8 cellular contexts compared by ENCODE assay signal in genomic region chr2:24077879-24078278, GRCh38. TPM values are rescaled to one million over a fixed set of nuclear protein-coding genes. Genes with fewer than 3 reads are reported as not detected.
DNase-seq lines count a peak whose midpoint lies in the region; ATAC-seq and TF ChIP-seq lines count a peak whose summit lies in the region.

No MANE protein-coding gene starts in this region.

- DNase-seq in AG10803 (ENCODE audit: low read depth) (no peak), LNCaP clone FGC (ENCODE audit: low read depth) (no peak), chondrocyte (ENCODE audit: low spot score) (no peak), natural killer cell (no peak), AML-193 (lab: John Stamatoyannopoulos, UW) (no peak), DMS79 treated with DMSO at 0.1 percent for 48 hours (lab: John Stamatoyannopoulos, UW) (no peak), SK-N-DZ (ENCODE audit: low spot score) (no peak)

- H3K4me3 Mint-ChIP-seq in chondrocyte (ENCODE audit: unreplicated experiment) (peak overlapping the region; percentile 99), natural killer cell (peak overlapping the region; percentile 94)

- peaks cover 32% of the 10 kb centered on the region for H3K4me1 Mint-ChIP-seq in chondrocyte (ENCODE audit: low read depth)
- peaks cover 18 to 33% of the 10 kb centered on the region in 2 donors for H3K4me1 Mint-ChIP-seq in natural killer cell

- H3K36me3 Mint-ChIP-seq in chondrocyte (ENCODE audit: low read depth) (peaks cover 16% of the 10 kb centered on the region), natural killer cell (no peaks in the 10 kb centered on the region)

- TF ChIP-seq CTCF in AG10803 (conservative IDR thresholded peaks at IDR 0.05; ENCODE audit: low read length) (no peak), LNCaP clone FGC (IDR thresholded peaks at IDR 0.05; ENCODE audit: control insufficient read depth, extremely low read depth, insufficient read depth) (no peak), chondrocyte (IDR thresholded peaks at IDR 0.05) (no peak), natural killer cell (IDR thresholded peaks at IDR 0.05) (no peak)

- H3K9me3 Mint-ChIP-seq in chondrocyte (ENCODE audit: low read depth), result no peaks in the 10 kb centered on the region
- no peaks in the 10 kb centered on the region for H3K9me3 Mint-ChIP-seq in natural killer cell

- peak overlapping the region; percentile 99 for H3K27ac Mint-ChIP-seq in chondrocyte (ENCODE audit: unreplicated experiment)
- H3K27ac Mint-ChIP-seq in natural killer cell, result peak overlapping the region; percentile 94 to 98

- no peaks in the 10 kb centered on the region for H3K27me3 Mint-ChIP-seq in chondrocyte (ENCODE audit: low read depth)
- no peaks in the 10 kb centered on the region for H3K27me3 Mint-ChIP-seq in natural killer cell (ENCODE audit: low read depth in 2 of 2)

- intact Hi-C loops in natural killer cell (cut with micrococcal nuclease), result no loop called here

- ATAC-seq in natural killer cell, result no peak
- no peak for ATAC-seq in HG03432 (IDR thresholded peaks at IDR 0.05; ENCODE audit: unreplicated experiment)

- H3K4me3 ChIP-seq in AG10803 (ENCODE audit: low read length) (peak overlapping the region; percentile 98), LNCaP clone FGC (ENCODE audit: low read depth, low read length) (peak overlapping the region; percentile 80)

RNA-seq across cellular contexts. Expression of gene SF3B6, which starts 1.8 kb away (rescaled TPM):
- total RNA-seq in chondrocyte, result 67.0 to 81.9 TPM (median 72.0 TPM) in 3 replicates
- total RNA-seq in natural killer cell, result 10 to 100 TPM; 57.2 to 65.1 (median 57.4) TPM
- 193 and 230 TPM in 2 replicates for polyA plus RNA-seq in SK-N-DZ (2014; cell fraction: cytosol; rRNA removed)
- polyA plus RNA-seq in SK-N-DZ (2014; cell fraction: nucleus; rRNA removed), result 152 and 208 TPM in 2 replicates

RNA-seq across cellular contexts. Expression of gene TP53I3, which starts 6.8 kb away (rescaled TPM):
- total RNA-seq in chondrocyte, result 48.6 to 56.7 TPM (median 51.7 TPM) in 3 replicates
- total RNA-seq in natural killer cell, result 1 to 10 TPM; 1.6 to 2.6 (median 2.0) TPM
- polyA plus RNA-seq in SK-N-DZ (2014; cell fraction: cytosol; rRNA removed), result 17.5 and 19.9 TPM in 2 replicates
- polyA plus RNA-seq in SK-N-DZ (2014; cell fraction: nucleus; rRNA removed), result 38.0 and 40.3 TPM in 2 replicates

RNA-seq across cellular contexts. Expression of gene FKBP1B, which starts 28.3 kb away (rescaled TPM):
- total RNA-seq in chondrocyte (10.4 to 18.2 TPM (median 16.2 TPM) in 3 replicates), natural killer cell (1 to 10 TPM; 1.5 to 3.4 (median 3.3) TPM)
- 33.9 and 47.8 TPM in 2 replicates for polyA plus RNA-seq in SK-N-DZ (2014; cell fraction: cytosol; rRNA removed)
- 23.8 and 33.4 TPM in 2 replicates for polyA plus RNA-seq in SK-N-DZ (2014; cell fraction: nucleus; rRNA removed)

RNA-seq across cellular contexts. Expression of gene WDCP, which starts 30.7 kb away (rescaled TPM):
- total RNA-seq in chondrocyte, result 10.6 to 12.6 TPM (median 12.5 TPM) in 3 replicates
- 10 to 100 TPM in 2 of 3 donors, 1 to 10 TPM in 1; 2.4 to 11.8 (median 11.2) TPM for total RNA-seq in natural killer cell
- 18.7 and 18.8 TPM in 2 replicates for polyA plus RNA-seq in SK-N-DZ (2014; cell fraction: cytosol; rRNA removed)
- 12.1 and 16.3 TPM in 2 replicates for polyA plus RNA-seq in SK-N-DZ (2014; cell fraction: nucleus; rRNA removed)

RNA-seq across cellular contexts. Expression of gene PFN4, which starts 45.3 kb away (rescaled TPM):
- total RNA-seq in chondrocyte, result 1.3 to 1.4 TPM (median 1.3 TPM) in 3 replicates
- not detected for total RNA-seq in natural killer cell
- polyA plus RNA-seq in SK-N-DZ (2014; cell fraction: cytosol; rRNA removed), result 1.9 and 2.1 TPM in 2 replicates
- polyA plus RNA-seq in SK-N-DZ (2014; cell fraction: nucleus; rRNA removed), result 0.37 and 1.4 TPM in 2 replicates

Comparison
In these comparisons a context has a peak if more than half of its experiments do, and no peak if none do; other contexts are left out.
1. RNA of gene TP53I3, which starts 6.8 kb away (total RNA-seq): 48.6 to 56.7 TPM in chondrocyte; 1.6 to 2.6 TPM in natural killer cell; every median in the first group is over 10 times any median in the second.